In the genomic region with DNA sequence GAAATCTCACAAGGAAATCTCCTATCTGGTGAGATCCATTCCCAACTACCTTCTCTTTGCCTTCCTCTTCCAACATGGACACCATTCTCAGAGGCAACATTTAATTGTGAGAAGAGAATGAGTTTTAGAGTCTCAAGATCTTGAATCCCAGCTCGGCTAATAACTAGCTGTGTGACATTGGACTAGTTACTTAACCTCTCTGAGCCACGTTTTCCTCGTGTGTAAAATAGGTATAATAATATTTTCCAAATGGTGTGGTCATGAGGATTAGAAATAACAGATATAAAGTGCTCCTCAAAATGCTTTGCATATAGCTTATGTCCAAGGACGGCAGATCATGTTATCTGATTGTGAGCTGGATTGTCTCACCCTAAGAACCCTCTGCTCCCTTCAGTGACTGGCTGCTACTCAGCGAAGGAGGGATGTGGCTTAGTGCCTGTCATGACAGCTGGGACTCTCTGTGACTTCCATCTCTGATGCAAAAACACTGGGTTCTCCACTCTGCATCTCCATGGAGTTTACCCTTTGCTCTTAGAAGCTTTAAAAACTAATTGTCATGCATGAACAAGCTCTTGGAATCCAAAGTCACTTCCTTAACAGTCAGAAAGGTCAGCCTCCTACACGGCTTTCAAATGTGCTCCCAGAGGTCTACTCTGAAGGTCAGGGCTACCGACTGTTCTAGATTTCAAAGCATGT, we compare ENCODE assay signal across 10 cellular contexts. TPM values are rescaled to one million over a fixed set of nuclear protein-coding genes. Genes with fewer than 3 reads are reported as not detected.
DNase-seq lines count a peak whose midpoint lies in the region; TF ChIP-seq lines count a peak whose summit lies in the region.
"Had no signal": no experiment of that assay in that cellular context is flagged by ENCODE, and none has a peak within 500 bp of the region (broad histone marks: within the 10 kb centered on the region; RNA-seq: fewer than 3 reads in every experiment).

No MANE protein-coding gene starts in this region.

- H3K4me3 ChIP-seq in BLaER1 treated with 17β-estradiol and CSF1 and Interleukin-3, amounts not matched to agents 10 nM and 100 nM = no peak overlapping the region
- H3K4me3 ChIP-seq in HUES6 (ENCODE audit: low read depth, low read length) (peak overlapping the region; percentile 63; the same call in 1 of the 2 replicates), ectodermal cell (ENCODE audit: insufficient read depth, low read depth, low read length) (no peak overlapping the region)
- H3K4me3 ChIP-seq in CD4-positive, alpha-beta memory T cell (ENCODE audit: low read length in 2 of 2) = no peak overlapping the region

- H3K36me3 Mint-ChIP-seq in activated T-helper 1 cell treated with anti-CD3 and anti-CD28 coated beads, Interleukin-12 subunit alpha, Interleukin-12 subunit beta, Interleukin-2, Interleukin-4 antibody, amounts not matched to agents 30 ng/mL and 10 ng/mL and 1 ng/mL, durations not matched to agents 14 hours and 24 hours and 36 hours (ENCODE audit: low read depth) = no peaks in the 10 kb centered on the region
- no peaks in the 10 kb centered on the region for H3K36me3 Mint-ChIP-seq in CD4-positive, alpha-beta memory T cell
- H3K36me3 Mint-ChIP-seq in progenitor cell of endocrine pancreas (ENCODE audit: insufficient read depth) = no peaks in the 10 kb centered on the region
- H3K36me3 Mint-ChIP-seq: CD8-positive, alpha-beta memory T cell had no signal

- peaks cover 50 to 68% (median 58%) of the 10 kb centered on the region in 10 experiments for H3K4me1 ChIP-seq in BLaER1 treated with 17β-estradiol and CSF1 and Interleukin-3, amounts not matched to agents 10 nM and 100 nM
- peaks cover 14% of the 10 kb centered on the region for H3K4me1 ChIP-seq in HUES6 (ENCODE audit: control insufficient read depth, insufficient read depth, low read length)
- H3K4me1 ChIP-seq in ectodermal cell (ENCODE audit: control insufficient read depth, insufficient read depth, low read length) = peaks cover 8% of the 10 kb centered on the region
- peaks cover 5% of the 10 kb centered on the region for H3K4me1 ChIP-seq in CD4-positive, alpha-beta memory T cell (ENCODE audit: insufficient read depth, low read length)

- no peak overlapping the region for H3K27ac Mint-ChIP-seq in activated T-helper 1 cell treated with anti-CD3 and anti-CD28 coated beads, Interleukin-12 subunit alpha, Interleukin-12 subunit beta, Interleukin-2, Interleukin-4 antibody, amounts not matched to agents 30 ng/mL and 10 ng/mL and 1 ng/mL, durations not matched to agents 14 hours and 24 hours and 36 hours
- H3K27ac Mint-ChIP-seq in CD4-positive, alpha-beta memory T cell = no peak overlapping the region
- H3K27ac Mint-ChIP-seq in progenitor cell of endocrine pancreas = no peak overlapping the region

- 76 to 81% methylated on average over 7 of the region's 7 CpGs for WGBS in ectodermal cell, 2 experiments

- 0 out of 22 replicates have a peak, but pooled peaks cover 0 to 4% (median 0%) of the 10 kb centered on the region in 11 experiments for H3K27me3 ChIP-seq in BLaER1 treated with 17β-estradiol and CSF1 and Interleukin-3, amounts not matched to agents 10 nM and 100 nM
- H3K27me3 ChIP-seq in HUES6 (ENCODE audit: control insufficient read depth, insufficient read depth, low read length) (peaks cover 7% of the 10 kb centered on the region), ectodermal cell (ENCODE audit: control insufficient read depth, insufficient read depth, low read length, poor library complexity, severe bottlenecking) (no peaks in the 10 kb centered on the region)
- peaks cover 11% of the 10 kb centered on the region for H3K27me3 ChIP-seq in CD4-positive, alpha-beta memory T cell (ENCODE audit: insufficient read depth, low read length)

- H3K9ac ChIP-seq in BLaER1 treated with 17β-estradiol and CSF1 and Interleukin-3, amounts not matched to agents 10 nM and 100 nM = 0 out of 22 replicates have a peak overlapping the region, but pooled peaks of 2 of the 11 experiments have one; percentile 3 to 20
- peak overlapping the region; percentile 76 for H3K9ac ChIP-seq in HUES6 (ENCODE audit: low read length)

- CTCF ChIA-PET in CD4-positive, alpha-beta memory T cell (lab: Charles Lee; ENCODE audit: partially characterized antibody) = interaction anchor here (0.7 to 3.4 kb wide), 23 partner anchors 8 to 1784 kb away, joined by 3 to 24 read pairs (median 6); no protein-coding TSS in a partner anchor

- H4K20me1 ChIP-seq in BLaER1 treated with 17β-estradiol and CSF1 and Interleukin-3, amounts not matched to agents 10 nM and 100 nM = no peaks in the 10 kb centered on the region

- no peak for TF ChIP-seq CTCF in progenitor cell of endocrine pancreas (IDR thresholded peaks at IDR 0.05; ENCODE audit: unreplicated experiment)

- peaks cover 14% of the 10 kb centered on the region for H3K27me3 Mint-ChIP-seq in activated T-helper 1 cell treated with anti-CD3 and anti-CD28 coated beads, Interleukin-12 subunit alpha, Interleukin-12 subunit beta, Interleukin-2, Interleukin-4 antibody, amounts not matched to agents 30 ng/mL and 10 ng/mL and 1 ng/mL, durations not matched to agents 14 hours and 24 hours and 36 hours (ENCODE audit: insufficient read depth)
- H3K27me3 Mint-ChIP-seq in CD4-positive, alpha-beta memory T cell = peaks cover 33 to 48% of the 10 kb centered on the region in 2 donors
- H3K27me3 Mint-ChIP-seq in progenitor cell of endocrine pancreas = peaks cover 39% of the 10 kb centered on the region

- DNase-seq in midbrain (lab: John Stamatoyannopoulos, UW) (peak; percentile 30), progenitor cell of endocrine pancreas (ENCODE audit: low spot score, unreplicated experiment) (no peak), NCI-H2029 (lab: John Stamatoyannopoulos, UW) (no peak)
- DNase-seq in activated T-helper 1 cell treated with anti-CD3 and anti-CD28 coated beads, Interleukin-12 subunit alpha, Interleukin-12 subunit beta, Interleukin-2, Interleukin-4 antibody, amounts not matched to agents 30 ng/mL and 10 ng/mL and 1 ng/mL, durations not matched to agents 14 hours and 24 hours and 36 hours (ENCODE audit: low spot score) = no peak
- DNase-seq in CD4-positive, alpha-beta memory T cell = no peak

- no peaks in the 10 kb centered on the region for H3K9me3 ChIP-seq in BLaER1 treated with 17β-estradiol and CSF1 and Interleukin-3, amounts not matched to agents 10 nM and 100 nM (replicated peaks in 1 of 11)
- H3K9me3 ChIP-seq in HUES6 (ENCODE audit: control insufficient read depth, insufficient read depth, low read depth, low read length) (no peaks in the 10 kb centered on the region; the same call in 1 of the 2 replicates), ectodermal cell (ENCODE audit: control insufficient read depth, low read length) (no peaks in the 10 kb centered on the region)
- H3K9me3 ChIP-seq in CD4-positive, alpha-beta memory T cell (ENCODE audit: control insufficient read depth in 1 of 2, low read length in 2 of 2) = no peaks in the 10 kb centered on the region

- H3K4me1 Mint-ChIP-seq in activated T-helper 1 cell treated with anti-CD3 and anti-CD28 coated beads, Interleukin-12 subunit alpha, Interleukin-12 subunit beta, Interleukin-2, Interleukin-4 antibody, amounts not matched to agents 30 ng/mL and 10 ng/mL and 1 ng/mL, durations not matched to agents 14 hours and 24 hours and 36 hours (ENCODE audit: low read depth) = no peaks in the 10 kb centered on the region
- peaks cover 0 to 3% (median 0%) of the 10 kb centered on the region in 4 donors for H3K4me1 Mint-ChIP-seq in CD4-positive, alpha-beta memory T cell
- H3K4me1 Mint-ChIP-seq in progenitor cell of endocrine pancreas (ENCODE audit: low read depth) = no peaks in the 10 kb centered on the region
- H3K4me1 Mint-ChIP-seq: central memory CD8-positive, alpha-beta T cell had no signal

- POLR2A ChIA-PET in CD4-positive, alpha-beta memory T cell (lab: Charles Lee; ENCODE audit: partially characterized antibody) = no interaction called here

- H3K4me2 ChIP-seq in BLaER1 treated with 17β-estradiol and CSF1 and Interleukin-3, amounts not matched to agents 10 nM and 100 nM = peak overlapping the region; percentile 69 to 90 (median 79)

- H3K27ac ChIP-seq in BLaER1 treated with 17β-estradiol and CSF1 and Interleukin-3, amounts not matched to agents 10 nM and 100 nM = peak overlapping the region in 2 of 11 experiments; percentile 24 to 25; a peak in 4 of 22 replicates
- H3K27ac ChIP-seq in HUES6 (ENCODE audit: low read depth, low read length) = no peak overlapping the region
- peak overlapping the region; percentile 77 for H3K27ac ChIP-seq in ectodermal cell (ENCODE audit: insufficient read depth, low read depth, low read length, poor library complexity, severe bottlenecking)
- H3K27ac ChIP-seq in CD4-positive, alpha-beta memory T cell (ENCODE audit: low read depth, low read length) = no peak overlapping the region

- H3K4me3 Mint-ChIP-seq in activated T-helper 1 cell treated with anti-CD3 and anti-CD28 coated beads, Interleukin-12 subunit alpha, Interleukin-12 subunit beta, Interleukin-2, Interleukin-4 antibody, amounts not matched to agents 30 ng/mL and 10 ng/mL and 1 ng/mL, durations not matched to agents 14 hours and 24 hours and 36 hours = no peak overlapping the region
- H3K4me3 Mint-ChIP-seq in CD4-positive, alpha-beta memory T cell = peak overlapping the region in 1 of 8 donors; percentile 12
- H3K4me3 Mint-ChIP-seq in progenitor cell of endocrine pancreas (ENCODE audit: low read depth) = no peak overlapping the region
- H3K4me3 Mint-ChIP-seq: central memory CD8-positive, alpha-beta T cell had no signal

- no peaks in the 10 kb centered on the region for H3K36me3 ChIP-seq in BLaER1 treated with 17β-estradiol and CSF1 and Interleukin-3, amounts not matched to agents 10 nM and 100 nM
- no peaks in the 10 kb centered on the region for H3K36me3 ChIP-seq in HUES6 (ENCODE audit: control insufficient read depth, insufficient read depth, low read length)
- no peaks in the 10 kb centered on the region for H3K36me3 ChIP-seq in ectodermal cell (ENCODE audit: control insufficient read depth, insufficient read depth, low read length)
- no peaks in the 10 kb centered on the region for H3K36me3 ChIP-seq in CD4-positive, alpha-beta memory T cell (ENCODE audit: insufficient read depth, low read length)

- no peaks in the 10 kb centered on the region for H3K9me3 Mint-ChIP-seq in activated T-helper 1 cell treated with anti-CD3 and anti-CD28 coated beads, Interleukin-12 subunit alpha, Interleukin-12 subunit beta, Interleukin-2, Interleukin-4 antibody, amounts not matched to agents 30 ng/mL and 10 ng/mL and 1 ng/mL, durations not matched to agents 14 hours and 24 hours and 36 hours
- H3K9me3 Mint-ChIP-seq in CD4-positive, alpha-beta memory T cell = peaks cover 0 to 1% (median 0%) of the 10 kb centered on the region in 8 donors
- H3K9me3 Mint-ChIP-seq in progenitor cell of endocrine pancreas (ENCODE audit: low read depth) = no peaks in the 10 kb centered on the region
- H3K9me3 Mint-ChIP-seq: CD8-positive, alpha-beta memory T cell; central memory CD8-positive, alpha-beta T cell had no signal

- intact Hi-C loops in activated T-helper 1 cell treated with anti-CD3 and anti-CD28 coated beads, Interleukin-12 subunit alpha, Interleukin-12 subunit beta, Interleukin-2, Interleukin-4 antibody, amounts not matched to agents 30 ng/mL and 10 ng/mL and 1 ng/mL, durations not matched to agents 14 hours and 24 hours and 36 hours (cut with micrococcal nuclease) = loop anchor here (1.0 to 5.0 kb wide), 2 partner anchors 541 to 690 kb away; no protein-coding TSS in a partner anchor
- intact Hi-C loops in CD4-positive, alpha-beta memory T cell (cut with micrococcal nuclease) = loop anchor here (5.0 kb wide), 1 partner anchor 541 kb away; no protein-coding TSS in a partner anchor

RNA-seq across cellular contexts. Expression of a gene that starts 38.4 kb away (rescaled TPM):
- polyA plus RNA-seq in ectodermal cell (2013, experiment 1 of 4) = 46.0 TPM
- 51.2 TPM for polyA plus RNA-seq in ectodermal cell (2013, experiment 2 of 4)
- polyA plus RNA-seq in ectodermal cell (2013, experiment 3 of 4) = 32.5 TPM
- polyA plus RNA-seq in ectodermal cell (2013, experiment 4 of 4) = 41.1 TPM
- 74.5 and 75.0 TPM in 2 replicates for total RNA-seq in activated T-helper 1 cell treated with anti-CD3 and anti-CD28 coated beads, Interleukin-12 subunit alpha, Interleukin-12 subunit beta, Interleukin-2, Interleukin-4 antibody, amounts not matched to agents 30 ng/mL and 10 ng/mL and 1 ng/mL, durations not matched to agents 14 hours and 24 hours and 36 hours
- total RNA-seq in CD4-positive, alpha-beta memory T cell = 10 to 100 TPM; 27.6 to 29.4 TPM
- polyA plus RNA-seq in CD4-positive, alpha-beta memory T cell = 10 to 100 TPM; 29.6 to 35.6 TPM
- total RNA-seq in progenitor cell of endocrine pancreas = 68.1 and 73.1 TPM in 2 replicates

RNA-seq across cellular contexts. Expression of a gene that starts 47.4 kb away (rescaled TPM):
- 0.54 TPM for polyA plus RNA-seq in ectodermal cell (2013, experiment 1 of 4)
- 0.52 TPM for polyA plus RNA-seq in ectodermal cell (2013, experiment 2 of 4)
- 0.85 TPM for polyA plus RNA-seq in ectodermal cell (2013, experiment 3 of 4)
- 1.7 TPM for polyA plus RNA-seq in ectodermal cell (2013, experiment 4 of 4)
- not detected in 2 replicates for total RNA-seq in activated T-helper 1 cell treated with anti-CD3 and anti-CD28 coated beads, Interleukin-12 subunit alpha, Interleukin-12 subunit beta, Interleukin-2, Interleukin-4 antibody, amounts not matched to agents 30 ng/mL and 10 ng/mL and 1 ng/mL, durations not matched to agents 14 hours and 24 hours and 36 hours
- total RNA-seq in CD4-positive, alpha-beta memory T cell = not detected
- polyA plus RNA-seq in CD4-positive, alpha-beta memory T cell = not detected
- 10.9 and 11.5 TPM in 2 replicates for total RNA-seq in progenitor cell of endocrine pancreas
- total RNA-seq: CD8-positive, alpha-beta memory T cell had no signal
- polyA plus RNA-seq: CD8-positive, alpha-beta memory T cell had no signal
